Comparison of ENCODE assay signal across 8 cellular contexts in genomic region chr22:30310881-30311771, GRCh38. TPM values are rescaled to one million over a fixed set of nuclear protein-coding genes. Genes with fewer than 3 reads are reported as not detected.
DNase-seq lines count a peak whose midpoint lies in the region; ATAC-seq, FAIRE-seq and TF ChIP-seq lines count a peak whose summit lies in the region.

No MANE protein-coding gene starts in this region.

- H3K79me2 ChIP-seq in HCT116 (ENCODE audit: insufficient read depth, low read length) (peaks cover 8% of the 10 kb centered on the region; the same call in 1 of the 2 replicates), keratinocyte (ENCODE audit: control insufficient read depth, insufficient read depth, low read length) (peaks cover 48% of the 10 kb centered on the region)

- H2AFZ ChIP-seq in HCT116 (ENCODE audit: low read depth, low read length, poor library complexity, severe bottlenecking): no peak overlapping the region
- H2AFZ ChIP-seq in keratinocyte (ENCODE audit: control insufficient read depth, low read length): no peak overlapping the region

- H3K4me1 Mint-ChIP-seq in activated naive CD8-positive, alpha-beta T cell treated with anti-CD3 and anti-CD28 coated beads, Interleukin-2, amount 50 U/mL, for 24 hours: peaks cover 96% of the 10 kb centered on the region

- RAD21 ChIA-PET in HCT116 (lab: Charles Lee; ENCODE audit: low non-redundant PET in 1 of 2, low total read pairs in 2 of 2, uncharacterized antibody in 2 of 2, unreplicated experiment in 2 of 2): no interaction called here

- no peaks in the 10 kb centered on the region for H3K9me2 ChIP-seq in HCT116 (ENCODE audit: insufficient read depth)

- TF ChIP-seq POLR2A in HCT116 (IDR thresholded peaks at IDR 0.05; ENCODE audit: borderline replicate concordance, extremely low read depth, insufficient read depth, insufficient read length): no peak
- no peak for TF ChIP-seq POLR2A in stomach (IDR thresholded peaks at IDR 0.05)

- TF ChIP-seq RAD21 in HCT116 (IDR thresholded peaks at IDR 0.05; ENCODE audit: low read depth): no peak

- H3K27me3 ChIP-seq in HCT116 (ENCODE audit: insufficient read depth, low read length) (no peaks in the 10 kb centered on the region), keratinocyte (ENCODE audit: control insufficient read depth, extremely low read depth, insufficient read depth, low read length) (no peaks in the 10 kb centered on the region), stomach (no peaks in the 10 kb centered on the region)

- peak; percentile 32; the same call in 1 of the 2 replicates for ATAC-seq in HCT116
- ATAC-seq in activated naive CD8-positive, alpha-beta T cell treated with anti-CD3 and anti-CD28 coated beads, Interleukin-2, amount 50 U/mL, for 24 hours: no peak

- CTCF ChIA-PET in HCT116 (lab: Charles Lee): interaction anchor here (0.9 kb wide), 1 partner anchor 23 kb away, joined by 3 read pairs; no protein-coding TSS in a partner anchor

- H3K36me3 ChIP-seq in HCT116 (ENCODE audit: control insufficient read depth in 1 of 2, insufficient read depth in 2 of 2, low read length in 2 of 2): no peaks in the 10 kb centered on the region
- H3K36me3 ChIP-seq in keratinocyte (ENCODE audit: control insufficient read depth in 2 of 2, extremely low read depth in 1 of 2, insufficient read depth in 2 of 2, low read length in 2 of 2): peaks cover 3 to 7% of the 10 kb centered on the region in 2 experiments
- H3K36me3 ChIP-seq in stomach: peaks cover 0 to 3% (median 0%) of the 10 kb centered on the region in 4 donors

- H3K4me3 ChIP-seq in HCT116 (replicated peaks in 1 of 2; ENCODE audit: low read depth in 1 of 2, low read length in 2 of 2) (peak overlapping the region in 1 of 2 experiments; percentile 33; a peak in 1 of 4 replicates), keratinocyte (ENCODE audit: control insufficient read depth in 2 of 3, extremely low read depth in 1 of 3, insufficient read depth in 2 of 3, low read depth in 1 of 3, low read length in 3 of 3) (peak overlapping the region in 1 of 3 experiments; percentile 25), stomach (peak overlapping the region in 1 of 4 donors; percentile 11)

- H3K4me1 ChIP-seq in HCT116 (ENCODE audit: control insufficient read depth in 1 of 2, insufficient read depth in 2 of 2, low read length in 2 of 2) (peaks cover 47 to 94% of the 10 kb centered on the region in 2 experiments), keratinocyte (ENCODE audit: control insufficient read depth, extremely low read depth, insufficient read depth, low read length) (peaks cover 85% of the 10 kb centered on the region), stomach (peaks cover 83 to 99% (median 96%) of the 10 kb centered on the region in 4 donors)

- peaks cover 7% of the 10 kb centered on the region for H3K9me1 ChIP-seq in keratinocyte (ENCODE audit: control insufficient read depth, extremely low read depth, insufficient read depth, low read length)

- BruUV-seq in HCT116 (replicated peaks; lab: Mats Ljungman, UMichigan): no TSS peak

- H3K27ac Mint-ChIP-seq in activated naive CD8-positive, alpha-beta T cell treated with anti-CD3 and anti-CD28 coated beads, Interleukin-2, amount 50 U/mL, for 24 hours: peak overlapping the region; percentile 78

- TF ChIP-seq EP300 in stomach (IDR thresholded peaks at IDR 0.05): no peak

- H3K27ac ChIP-seq in HCT116 (ENCODE audit: low read depth, low read length): peak overlapping the region; percentile 19
- H3K27ac ChIP-seq in keratinocyte (ENCODE audit: control insufficient read depth, insufficient read depth, low read length): peak overlapping the region; percentile 47
- peak overlapping the region; percentile 86 to 94 (median 87) for H3K27ac ChIP-seq in stomach

- intact Hi-C loops in HCT116 (cut with micrococcal nuclease) (no loop called here), stomach (cut with DNase I; ENCODE audit: low total_unique reads) (no loop called here)

- peaks cover 5% of the 10 kb centered on the region for H3K36me3 Mint-ChIP-seq in activated naive CD8-positive, alpha-beta T cell treated with anti-CD3 and anti-CD28 coated beads, Interleukin-2, amount 50 U/mL, for 24 hours (ENCODE audit: low read depth)

- H4K20me1 ChIP-seq in HCT116 (ENCODE audit: insufficient read depth) (no peaks in the 10 kb centered on the region), keratinocyte (ENCODE audit: control insufficient read depth, extremely low read depth, insufficient read depth, low read length) (peaks cover 10% of the 10 kb centered on the region)

- POLR2A ChIA-PET in HCT116 (lab: Charles Lee): no interaction called here

- dilution Hi-C loops in keratinocyte (cut with MboI; ENCODE audit: extremely low pct_ligation_motif_present, low sequenced_read_pairs): no loop called here

- H3K4me3 Mint-ChIP-seq in activated naive CD8-positive, alpha-beta T cell treated with anti-CD3 and anti-CD28 coated beads, Interleukin-2, amount 50 U/mL, for 24 hours: peak overlapping the region; percentile 28

- WGBS in stomach, 5 donors: 29 to 43% (median 31%) methylated on average over 5 to 8 of the region's 8 CpGs

- H3K9ac ChIP-seq in HCT116 (ENCODE audit: low read length) (peak overlapping the region; percentile 34), keratinocyte (ENCODE audit: control insufficient read depth, extremely low read depth, insufficient read depth, low read length) (peak overlapping the region; percentile 29)

- DNase-seq in HCT116 (ENCODE audit: low read depth, low spot score) (no peak), keratinocyte (ENCODE audit: low read depth, low spot score) (no peak), stomach (peak; percentile 92), NCI-H2107 treated with DMSO at 0.1 percent for 48 hours (lab: John Stamatoyannopoulos, UW; ENCODE audit: unreplicated experiment) (no peak), ecto neural progenitor cell (ENCODE audit: low spot score) (no peak)
- DNase-seq in activated naive CD8-positive, alpha-beta T cell treated with anti-CD3 and anti-CD28 coated beads, Interleukin-2, amount 50 U/mL, for 24 hours: no peak
- no peak for DNase-seq in NK-92 treated with Interleukin-12 subunit alpha and Interleukin-12 subunit beta, amount 100 ng/mL, for 24 hours (lab: John Stamatoyannopoulos, UW)
- DNase-seq in activated CD4-positive, alpha-beta T cell treated with anti-CD3 and anti-CD28 coated beads, Interleukin-2, amount 50 U/mL, for 1 hour: no peak

- no peaks in the 10 kb centered on the region for H3K27me3 Mint-ChIP-seq in activated naive CD8-positive, alpha-beta T cell treated with anti-CD3 and anti-CD28 coated beads, Interleukin-2, amount 50 U/mL, for 24 hours

- H3K9me3 ChIP-seq in HCT116 (ENCODE audit: control insufficient read depth in 1 of 2, insufficient read depth in 1 of 2, low read depth in 1 of 2, low read length in 2 of 2) (no peaks in the 10 kb centered on the region), keratinocyte (ENCODE audit: control insufficient read depth, low read depth, low read length) (no peaks in the 10 kb centered on the region), stomach (no peaks in the 10 kb centered on the region)

- peak overlapping the region; percentile 72 for H3K4me2 ChIP-seq in HCT116 (ENCODE audit: low read length)
- H3K4me2 ChIP-seq in keratinocyte (ENCODE audit: control insufficient read depth, extremely low read depth, insufficient read depth, low read depth, low read length): peak overlapping the region; percentile 17

- no peak for FAIRE-seq in keratinocyte (lab: Jason Lieb, UNC)

- H3K9me3 Mint-ChIP-seq in activated naive CD8-positive, alpha-beta T cell treated with anti-CD3 and anti-CD28 coated beads, Interleukin-2, amount 50 U/mL, for 24 hours: no peaks in the 10 kb centered on the region

- TF ChIP-seq CTCF in HCT116 (IDR thresholded peaks at IDR 0.05 in 2 of 3, conservative IDR thresholded peaks at IDR 0.05 in 1 of 3; ENCODE audit: borderline replicate concordance in 1 of 3, insufficient read depth in 1 of 3, low read depth in 2 of 3, low read length in 2 of 3) (no peak), keratinocyte (optimal IDR thresholded peaks at IDR 0.05 in 1 of 3, IDR thresholded peaks at IDR 0.05 in 1 of 3, conservative IDR thresholded peaks at IDR 0.05 in 1 of 3; ENCODE audit: extremely low read depth in 1 of 3, insufficient read depth in 2 of 3, low read length in 3 of 3) (no peak), stomach (IDR thresholded peaks at IDR 0.05) (no peak)

RNA-seq across cellular contexts. Expression of gene TBC1D10A, which starts 15.6 kb away (rescaled TPM):
- total RNA-seq in HCT116 (2021; ENCODE audit: unreplicated experiment) (18.6 TPM), stomach (10 to 100 TPM in 3 of 5 donors, 1 to 10 TPM in 2; 2.2 to 23.2 (median 16.3) TPM)
- 20.1 and 20.7 TPM in 2 replicates for polyA plus RNA-seq in HCT116 (2012)
- polyA plus RNA-seq in keratinocyte (15.0 to 27.4 TPM (median 17.8 TPM) in 3 replicates), stomach (10 to 100 TPM; 14.2 to 24.5 (median 20.3) TPM)
- polyA plus RNA-seq in keratinocyte (2011; ENCODE audit: low read depth): 9.0 TPM
- polyA plus RNA-seq in keratinocyte (2011; cell fraction: cytosol; rRNA removed): 13.3 and 24.4 TPM in 2 replicates
- polyA plus RNA-seq in keratinocyte (2011; cell fraction: nucleus; rRNA removed): 35.0 and 48.4 TPM in 2 replicates
- polyA plus RNA-seq in keratinocyte (2012; ENCODE audit: low replicate concordance): 16.3 and 26.8 TPM in 2 replicates
- polyA minus RNA-seq in keratinocyte: 12.1 to 20.4 TPM (median 17.8 TPM) in 3 replicates
- 27.6 TPM for polyA minus RNA-seq in keratinocyte (2011; cell fraction: cytosol; rRNA and poly(A)+ RNA removed)
- polyA minus RNA-seq in keratinocyte (2011; cell fraction: nucleus; rRNA and poly(A)+ RNA removed): 16.2 and 30.5 TPM in 2 replicates

RNA-seq across cellular contexts. Expression of gene CASTOR1, which starts 21.8 kb away (rescaled TPM):
- total RNA-seq in HCT116 (2021; ENCODE audit: unreplicated experiment) (6.5 TPM), stomach (10 to 100 TPM in 1 of 5 donors, 1 to 10 TPM in 4; 1.2 to 57.8 (median 3.7) TPM)
- 5.2 and 5.6 TPM in 2 replicates for polyA plus RNA-seq in HCT116 (2012)
- polyA plus RNA-seq in keratinocyte (6.7 to 20.0 TPM (median 9.1 TPM) in 3 replicates), stomach (10 to 100 TPM in 1 of 3 donors, 1 to 10 TPM in 2; 6.6 to 17.0 (median 7.3) TPM)
- 0.81 TPM for polyA plus RNA-seq in keratinocyte (2011; ENCODE audit: low read depth)
- polyA plus RNA-seq in keratinocyte (2011; cell fraction: cytosol; rRNA removed): 8.4 and 12.7 TPM in 2 replicates
- polyA plus RNA-seq in keratinocyte (2011; cell fraction: nucleus; rRNA removed): 20.0 and 22.1 TPM in 2 replicates
- 7.4 and 13.7 TPM in 2 replicates for polyA plus RNA-seq in keratinocyte (2012; ENCODE audit: low replicate concordance)
- 8.1 to 12.6 TPM in 2 of 3 replicates, not detected in the other for polyA minus RNA-seq in keratinocyte
- 30.7 TPM for polyA minus RNA-seq in keratinocyte (2011; cell fraction: cytosol; rRNA and poly(A)+ RNA removed)
- 5.5 and 6.6 TPM in 2 replicates for polyA minus RNA-seq in keratinocyte (2011; cell fraction: nucleus; rRNA and poly(A)+ RNA removed)

RNA-seq across cellular contexts. Expression of gene OSM, which starts 44.5 kb away (rescaled TPM):
- total RNA-seq in HCT116 (2021; ENCODE audit: unreplicated experiment) (not detected), stomach (1 to 10 TPM in 1 of 5 donors, not detected in 4; 1.3 TPM)
- polyA plus RNA-seq in HCT116 (2012): 0.04 and 0.05 TPM in 2 replicates
- polyA plus RNA-seq in keratinocyte (not detected in 3 replicates), stomach (10 to 100 TPM in 1 of 3 donors, 1 to 10 TPM in 1, under 1 TPM in 1; 0.33 to 22.7 (median 1.1) TPM)
- not detected for polyA plus RNA-seq in keratinocyte (2011; ENCODE audit: low read depth)
- polyA plus RNA-seq in keratinocyte (2011; cell fraction: cytosol; rRNA removed): not detected in 2 replicates
- 0.14 and 0.23 TPM in 2 replicates for polyA plus RNA-seq in keratinocyte (2011; cell fraction: nucleus; rRNA removed)
- polyA plus RNA-seq in keratinocyte (2012; ENCODE audit: low replicate concordance): 0.08 TPM in 1 of 2 replicates, not detected in the other
- polyA minus RNA-seq in keratinocyte: not detected in 3 replicates
- not detected for polyA minus RNA-seq in keratinocyte (2011; cell fraction: cytosol; rRNA and poly(A)+ RNA removed)
- 0.84 TPM in 1 of 2 replicates, not detected in the other for polyA minus RNA-seq in keratinocyte (2011; cell fraction: nucleus; rRNA and poly(A)+ RNA removed)

RNA-seq across cellular contexts. Expression of gene SF3A1, which starts 45.6 kb away (rescaled TPM):
- total RNA-seq in HCT116 (2021; ENCODE audit: unreplicated experiment): 230 TPM
- 130 and 179 TPM in 2 replicates for polyA plus RNA-seq in HCT116 (2012)
- 17.9 to 63.6 TPM (median 34.2 TPM) in 3 replicates for polyA plus RNA-seq in keratinocyte
- 62.3 TPM for polyA plus RNA-seq in keratinocyte (2011; ENCODE audit: low read depth)
- 30.3 and 56.2 TPM in 2 replicates for polyA plus RNA-seq in keratinocyte (2011; cell fraction: cytosol; rRNA removed)
- polyA plus RNA-seq in keratinocyte (2011; cell fraction: nucleus; rRNA removed): 59.8 and 62.1 TPM in 2 replicates
- polyA plus RNA-seq in keratinocyte (2012; ENCODE audit: low replicate concordance): 35.8 and 77.0 TPM in 2 replicates
- 34.8 to 565 TPM (median 64.1 TPM) in 3 replicates for polyA minus RNA-seq in keratinocyte
- 120 TPM for polyA minus RNA-seq in keratinocyte (2011; cell fraction: cytosol; rRNA and poly(A)+ RNA removed)
- 45.7 and 82.6 TPM in 2 replicates for polyA minus RNA-seq in keratinocyte (2011; cell fraction: nucleus; rRNA and poly(A)+ RNA removed)
- 100 to 1,000 TPM in 1 of 5 donors, 10 to 100 TPM in 4; 30.3 to 316 (median 38.8) TPM for total RNA-seq in stomach
- 10 to 100 TPM; 13.6 to 15.6 (median 15.0) TPM for polyA plus RNA-seq in stomach

RNA-seq across cellular contexts. Expression of gene CCDC157, which starts 45.7 kb away (rescaled TPM):
- total RNA-seq in HCT116 (2021; ENCODE audit: unreplicated experiment) (2.1 TPM), stomach (1 to 10 TPM in 3 of 5 donors, under 1 TPM in 1, not detected in 1; 0.73 to 9.0 (median 3.0) TPM)
- 2.1 and 3.1 TPM in 2 replicates for polyA plus RNA-seq in HCT116 (2012)
- polyA plus RNA-seq in keratinocyte (1.3 to 2.2 TPM (median 1.6 TPM) in 3 replicates), stomach (1 to 10 TPM; 1.7 to 3.7 (median 1.9) TPM)
- polyA plus RNA-seq in keratinocyte (2011; ENCODE audit: low read depth): 0.94 TPM
- 0.94 and 1.6 TPM in 2 replicates for polyA plus RNA-seq in keratinocyte (2011; cell fraction: cytosol; rRNA removed)
- polyA plus RNA-seq in keratinocyte (2011; cell fraction: nucleus; rRNA removed): 1.4 and 1.9 TPM in 2 replicates
- polyA plus RNA-seq in keratinocyte (2012; ENCODE audit: low replicate concordance): 0.49 and 1.6 TPM in 2 replicates
- 0.74 to 1.8 TPM (median 0.92 TPM) in 3 replicates for polyA minus RNA-seq in keratinocyte
- 1.2 TPM for polyA minus RNA-seq in keratinocyte (2011; cell fraction: cytosol; rRNA and poly(A)+ RNA removed)
- 0.63 and 1.8 TPM in 2 replicates for polyA minus RNA-seq in keratinocyte (2011; cell fraction: nucleus; rRNA and poly(A)+ RNA removed)

Comparison
In these comparisons a context has a peak if more than half of its experiments do, and no peak if none do; other contexts are left out.
1. H3K27ac ChIP-seq: peak in every context shown above with its lines; median percentile 87 in stomach; 47 in keratinocyte; 19 in HCT116.